In genomic region chr17:28717578-28718316, GRCh38 we compare ENCODE assay signal across 1 cellular context.
TF ChIP-seq lines count a peak whose summit lies in the region.

Gene RAB34 (minus strand): TSS chr17:28717868. CDS start chr17:28717266, 602 bp downstream.

TF ChIP-seq in H1, 55 proteins besides CTCF, POLR2A, EP300 and RAD21:
- TF ChIP-seq YY1 (IDR thresholded peaks at IDR 0.05; ENCODE audit: low read depth, low read length): peak; percentile 69; the same call in 1 of the 2 replicates
- peak; percentile 49 for TF ChIP-seq TBP (IDR thresholded peaks at IDR 0.05; ENCODE audit: low read depth, low read length)
- peak; percentile 74 for TF ChIP-seq TEAD4 (IDR thresholded peaks at IDR 0.05; ENCODE audit: low read depth, low read length)
- TF ChIP-seq TAF7 (optimal IDR thresholded peaks at IDR 0.05; ENCODE audit: borderline replicate concordance, low read depth, low read length): peak; percentile 65
- peak; percentile 90 for TF ChIP-seq JUND (IDR thresholded peaks at IDR 0.05; ENCODE audit: low read length)
- TF ChIP-seq TCF12 (IDR thresholded peaks at IDR 0.05; ENCODE audit: low read depth, low read length): 0 out of 2 replicates have a peak, but pooled peaks have one; percentile 21
- TF ChIP-seq NRF1 (IDR thresholded peaks at IDR 0.05; ENCODE audit: low read depth, low read length): no peak
- TF ChIP-seq SIN3A (conservative IDR thresholded peaks at IDR 0.05 in 1 of 2, IDR thresholded peaks at IDR 0.05 in 1 of 2; ENCODE audit: low read depth in 1 of 2, low read length in 2 of 2): peak; percentile 25 to 49; a peak in 1 of 4 replicates
- TF ChIP-seq E2F6 (IDR thresholded peaks at IDR 0.05): peak; percentile 48
- TF ChIP-seq GTF2F1 (IDR thresholded peaks at IDR 0.05; ENCODE audit: borderline replicate concordance, low read depth, low read length): no peak
- no peak for TF ChIP-seq CEBPB (IDR thresholded peaks at IDR 0.05; ENCODE audit: low read depth, low read length)
- peak; percentile 53; the same call in 1 of the 2 replicates for TF ChIP-seq BACH1 (IDR thresholded peaks at IDR 0.05; ENCODE audit: low read length)
- TF ChIP-seq EGR1 (IDR thresholded peaks at IDR 0.05; ENCODE audit: borderline replicate concordance, low read depth, low read length): peak; percentile 83; the same call in 1 of the 2 replicates
- peak; percentile 22 to 77; a peak in 2 of 4 replicates for TF ChIP-seq HDAC2 (IDR thresholded peaks at IDR 0.05; ENCODE audit: borderline replicate concordance in 1 of 2, low read depth in 2 of 2, low read length in 2 of 2)
- TF ChIP-seq RBBP5 (IDR thresholded peaks at IDR 0.05; ENCODE audit: borderline replicate concordance, low read depth, low read length): peak; percentile 77; the same call in 1 of the 2 replicates
- no peak for TF ChIP-seq SIX5 (IDR thresholded peaks at IDR 0.05; ENCODE audit: low read depth, low read length)
- TF ChIP-seq PHF8 (conservative IDR thresholded peaks at IDR 0.05; ENCODE audit: low read depth, low read length): peak; percentile 65; the same call in 1 of the 2 replicates
- peak; percentile 59 for TF ChIP-seq POLR2AphosphoS5 (IDR thresholded peaks at IDR 0.05; ENCODE audit: low read depth, low read length)
- peak; percentile 81 for TF ChIP-seq TAF1 (IDR thresholded peaks at IDR 0.05; ENCODE audit: low read depth, low read length)
- TF ChIP-seq SP1 (IDR thresholded peaks at IDR 0.05; ENCODE audit: low read depth, low read length): peak; percentile 57; the same call in 1 of the 2 replicates
- no peak for TF ChIP-seq ZNF274 (IDR thresholded peaks at IDR 0.05; ENCODE audit: borderline replicate concordance, extremely low read depth, low read length)
- TF ChIP-seq ATF3 (IDR thresholded peaks at IDR 0.05; ENCODE audit: insufficient read depth, low read depth, low read length): 0 out of 2 replicates have a peak, but pooled peaks have one; percentile 3
- TF ChIP-seq ASH2L (IDR thresholded peaks at IDR 0.05; ENCODE audit: low read length): peak; percentile 83
- peak; percentile 62; the same call in 1 of the 2 replicates for TF ChIP-seq CREB1 (IDR thresholded peaks at IDR 0.05)
